ENCODE assay signal across 18 cellular contexts in genomic region chr14:33774161-33774560, GRCh38.
DNase-seq lines count a peak whose midpoint lies in the region; TF ChIP-seq lines count a peak whose summit lies in the region.
"Had no signal": no experiment of that assay in that cellular context is flagged by ENCODE, and none has a peak within 500 bp of the region (broad histone marks: within the 10 kb centered on the region; RNA-seq: fewer than 3 reads in every experiment).

No MANE protein-coding gene starts in this region.

- H2AFZ ChIP-seq in Karpas-422 (ENCODE audit: low read length) (peak overlapping the region; percentile 1; the same call in 1 of the 2 replicates), trophoblast cell (ENCODE audit: insufficient read depth, low read length, poor library complexity) (no peak overlapping the region)

- H3K27me3 Mint-ChIP-seq in glutamatergic neuron (ENCODE audit: unreplicated experiment): no peaks in the 10 kb centered on the region
- H3K27me3 Mint-ChIP-seq: B cell; CD4-positive, alpha-beta T cell had no signal

- peak overlapping the region; percentile 95 for H3K27ac ChIP-seq in Karpas-422 (ENCODE audit: low read length)
- no peak overlapping the region for H3K27ac ChIP-seq in trophoblast cell (ENCODE audit: low read depth, low read length)
- no peak overlapping the region for H3K27ac ChIP-seq in ascending aorta
- H3K27ac ChIP-seq: 22Rv1; A549; BLaER1 treated with 17β-estradiol and CSF1 and Interleukin-3, amounts not matched to agents 10 nM and 100 nM; C4-2B had no signal

- H3K23ac ChIP-seq in trophoblast cell (ENCODE audit: low read length): no peak overlapping the region

- peak overlapping the region; percentile 92 for H2AK5ac ChIP-seq in trophoblast cell (ENCODE audit: low read length)

- TF ChIP-seq CTCF in glutamatergic neuron (IDR thresholded peaks at IDR 0.05; ENCODE audit: partially characterized antibody, unreplicated experiment) (no peak), ascending aorta (IDR thresholded peaks at IDR 0.05) (no peak)

- DNase-seq in Karpas-422 (peak; percentile 96), glutamatergic neuron (peak; percentile 26), trophoblast cell (no peak), ascending aorta (ENCODE audit: low spot score in 2 of 2) (no peak), NCI-H1436 (lab: John Stamatoyannopoulos, UW) (no peak), globus pallidus (ENCODE audit: low spot score) (no peak)
- DNase-seq: AML-193; Caco-2; Calu3; CD4-positive, alpha-beta T cell; CD8-positive, alpha-beta T cell; DMS79 treated with DMSO at 0.1 percent for 48 hours; GF-D8 had no signal

- peak overlapping the region; percentile 64 for H3K4me2 ChIP-seq in Karpas-422 (ENCODE audit: low read depth, low read length, poor library complexity, severe bottlenecking)
- H3K4me2 ChIP-seq in trophoblast cell (ENCODE audit: low read length): no peak overlapping the region
- H3K4me2 ChIP-seq: A549 had no signal

- H2BK12ac ChIP-seq in trophoblast cell (ENCODE audit: low read length): peak overlapping the region; percentile 89

- peaks cover 82% of the 10 kb centered on the region for H3K4me1 ChIP-seq in Karpas-422 (ENCODE audit: low read length)
- H3K4me1 ChIP-seq in trophoblast cell (ENCODE audit: control insufficient read depth in 1 of 2, insufficient read depth in 2 of 2, low read length in 2 of 2): peaks cover 7 to 9% of the 10 kb centered on the region in 2 experiments
- no peaks in the 10 kb centered on the region for H3K4me1 ChIP-seq in ascending aorta
- H3K4me1 ChIP-seq: A549, Caco-2 had no signal

- peak overlapping the region; percentile 38 for H2BK120ac ChIP-seq in trophoblast cell (ENCODE audit: insufficient read depth, low read length, poor library complexity)

- peak overlapping the region; percentile 76 for H4K91ac ChIP-seq in trophoblast cell (ENCODE audit: low read depth, low read length)

- no peak overlapping the region for H4K12ac ChIP-seq in trophoblast cell (ENCODE audit: low read depth, low read length)

- no peaks in the 10 kb centered on the region for H4K20me1 ChIP-seq in Karpas-422 (ENCODE audit: insufficient read depth, low read depth, low read length)
- H4K20me1 ChIP-seq: BLaER1 treated with 17β-estradiol and CSF1 and Interleukin-3, amounts not matched to agents 10 nM and 100 nM had no signal

- H3K4ac ChIP-seq in trophoblast cell (ENCODE audit: low read depth, low read length): no peak overlapping the region

- peak overlapping the region; percentile 29 for H3K14ac ChIP-seq in trophoblast cell (ENCODE audit: low read length)

- peak overlapping the region; percentile 37 for H3K4me3 ChIP-seq in Karpas-422 (ENCODE audit: low read length)
- H3K4me3 ChIP-seq in trophoblast cell (ENCODE audit: low read depth, low read length): no peak overlapping the region
- H3K4me3 ChIP-seq in ascending aorta: no peak overlapping the region
- H3K4me3 ChIP-seq: A549; BLaER1 treated with 17β-estradiol and CSF1 and Interleukin-3, amounts not matched to agents 10 nM and 100 nM had no signal

- peaks cover 19% of the 10 kb centered on the region for H3K79me1 ChIP-seq in trophoblast cell (ENCODE audit: low read length)

- H4K8ac ChIP-seq in trophoblast cell (ENCODE audit: low read depth, low read length): no peak overlapping the region

- H3K18ac ChIP-seq in trophoblast cell (ENCODE audit: low read length): no peak overlapping the region

- no peaks in the 10 kb centered on the region for H3K36me3 ChIP-seq in Karpas-422 (ENCODE audit: insufficient read depth, low read length)
- no peaks in the 10 kb centered on the region for H3K36me3 ChIP-seq in trophoblast cell (ENCODE audit: control insufficient read depth in 1 of 2, insufficient read depth in 2 of 2, low read length in 2 of 2)
- no peaks in the 10 kb centered on the region for H3K36me3 ChIP-seq in ascending aorta
- H3K36me3 ChIP-seq: BLaER1 treated with 17β-estradiol and CSF1 and Interleukin-3, amounts not matched to agents 10 nM and 100 nM had no signal

- WGBS in trophoblast cell (ENCODE audit: extremely low coverage, insufficient coverage, insufficient read length): no CpG with 5 or more reads among the region's 11 CpGs

- H3K36me3 Mint-ChIP-seq in glutamatergic neuron (ENCODE audit: unreplicated experiment): no peaks in the 10 kb centered on the region
- H3K36me3 Mint-ChIP-seq: CD8-positive, alpha-beta T cell had no signal

- H2BK5ac ChIP-seq in trophoblast cell (ENCODE audit: low read depth, low read length, poor library complexity): peak overlapping the region; percentile 46

- H3K9me3 Mint-ChIP-seq in glutamatergic neuron (ENCODE audit: unreplicated experiment): no peaks in the 10 kb centered on the region
- H3K9me3 Mint-ChIP-seq: CD4-positive, alpha-beta T cell; CD8-positive, alpha-beta T cell had no signal

- no peaks in the 10 kb centered on the region for H3K9me2 ChIP-seq in Karpas-422 (replicated peaks; ENCODE audit: insufficient read depth, low read length)

- no peak overlapping the region for H3K4me3 Mint-ChIP-seq in glutamatergic neuron (ENCODE audit: unreplicated experiment)
- H3K4me3 Mint-ChIP-seq: B cell; CD4-positive, alpha-beta T cell; CD8-positive, alpha-beta T cell had no signal

- no peak overlapping the region for H3K27ac Mint-ChIP-seq in glutamatergic neuron (ENCODE audit: unreplicated experiment)
- H3K27ac Mint-ChIP-seq: B cell; CD4-positive, alpha-beta T cell; CD8-positive, alpha-beta T cell had no signal

- H3K79me2 ChIP-seq in Karpas-422 (ENCODE audit: low read length) (no peaks in the 10 kb centered on the region), trophoblast cell (ENCODE audit: control insufficient read depth, insufficient read depth, low read length, poor library complexity) (peaks cover 2% of the 10 kb centered on the region)

- H3K9me3 ChIP-seq in Karpas-422 (ENCODE audit: low read length): no peaks in the 10 kb centered on the region
- H3K9me3 ChIP-seq in trophoblast cell (ENCODE audit: insufficient read depth, low read depth, low read length): no peaks in the 10 kb centered on the region
- H3K9me3 ChIP-seq in ascending aorta: no peaks in the 10 kb centered on the region
- H3K9me3 ChIP-seq: A549; BLaER1 treated with 17β-estradiol and CSF1 and Interleukin-3, amounts not matched to agents 10 nM and 100 nM; Caco-2 had no signal

- intact Hi-C loops in ascending aorta (cut with DNase I): no loop called here

- H3K27me3 ChIP-seq in Karpas-422 (ENCODE audit: low read length) (no peaks in the 10 kb centered on the region), trophoblast cell (ENCODE audit: insufficient read depth, low read length) (no peaks in the 10 kb centered on the region), ascending aorta (no peaks in the 10 kb centered on the region)
- H3K27me3 ChIP-seq: BLaER1 treated with 17β-estradiol and CSF1 and Interleukin-3, amounts not matched to agents 10 nM and 100 nM had no signal

- peaks cover 11% of the 10 kb centered on the region for H3K4me1 Mint-ChIP-seq in glutamatergic neuron (ENCODE audit: low read depth, unreplicated experiment)
- H3K4me1 Mint-ChIP-seq: B cell had no signal

- H3K9ac ChIP-seq in Karpas-422 (ENCODE audit: low read length) (peak overlapping the region; percentile 62), trophoblast cell (ENCODE audit: low read length) (no peak overlapping the region)
- H3K9ac ChIP-seq: BLaER1 treated with 17β-estradiol and CSF1 and Interleukin-3, amounts not matched to agents 10 nM and 100 nM had no signal

Comparison
In these comparisons a context has a peak if more than half of its experiments do, and no peak if none do; other contexts are left out.
1. DNase-seq: peak in Karpas-422 (single experiment) and glutamatergic neuron (single experiment); none in trophoblast cell (0 of 2), ascending aorta (0 of 2), NCI-H1436 (single experiment) and globus pallidus (single experiment).